In the genomic region with DNA sequence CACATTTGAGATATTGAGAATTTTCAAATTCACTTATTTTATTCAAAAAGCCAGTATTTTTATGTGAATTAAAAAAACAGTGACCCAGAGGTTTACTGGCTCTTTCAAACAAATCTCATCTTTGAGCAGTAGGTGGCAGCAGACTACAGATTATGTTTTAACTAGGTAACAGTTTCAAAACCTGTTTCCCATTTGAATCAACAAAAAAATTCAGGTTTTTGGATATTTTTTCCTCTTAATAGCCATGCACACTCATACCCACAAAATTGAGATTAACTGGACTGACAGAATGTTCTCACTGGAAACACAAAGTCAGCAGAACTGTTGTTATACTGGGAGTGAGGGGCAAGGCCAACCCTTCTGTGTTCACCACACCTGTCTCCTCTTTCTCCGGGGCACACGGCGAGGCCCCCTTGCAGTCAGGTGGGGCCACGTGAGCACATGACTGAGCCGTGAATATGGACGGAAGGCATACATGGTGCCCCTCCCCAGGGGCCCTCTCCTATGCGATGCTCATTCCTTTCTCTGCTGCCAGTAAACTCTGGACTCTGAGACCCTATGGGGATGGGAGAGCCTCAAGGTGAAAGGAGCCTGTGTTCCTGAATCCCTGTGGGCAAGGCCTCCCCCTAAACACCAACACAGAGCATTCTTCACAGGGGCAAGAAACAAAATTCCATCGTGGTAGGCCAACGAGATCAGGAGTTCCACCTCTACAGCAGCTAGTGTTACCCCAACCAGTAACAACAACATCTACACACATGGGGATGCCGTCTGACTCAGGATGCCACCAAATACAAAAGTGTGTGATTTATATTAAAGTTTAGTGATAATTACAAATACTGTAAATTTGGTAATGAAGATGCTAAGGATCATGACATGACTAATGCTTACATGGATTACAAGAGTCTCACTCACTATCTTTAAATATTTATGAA, we compare ENCODE assay signal across 8 cellular contexts.
DNase-seq lines count a peak whose midpoint lies in the region; ATAC-seq and TF ChIP-seq lines count a peak whose summit lies in the region.

No MANE protein-coding gene starts in this region.

- H3K4me1 ChIP-seq in osteoblast (ENCODE audit: insufficient read depth, low read length) = peaks cover 25% of the 10 kb centered on the region

- H3K27me3 ChIP-seq in osteoblast (ENCODE audit: insufficient read depth, low read length) = no peaks in the 10 kb centered on the region

- peaks cover 70% of the 10 kb centered on the region for H3K36me3 Mint-ChIP-seq in activated CD4-positive, alpha-beta T cell treated with anti-CD3 and anti-CD28 coated beads, Interleukin-2, amount 10 ng/mL, durations not matched to agents 7 days and 5 days (ENCODE audit: low read depth)

- TF ChIP-seq CTCF in fibroblast of pulmonary artery (IDR thresholded peaks at IDR 0.05; ENCODE audit: low read length, missing control alignments) (peak; percentile 69), osteoblast (IDR thresholded peaks at IDR 0.05; ENCODE audit: extremely low read depth, low read depth, low read length) (peak; percentile 74)

- H3K4me3 ChIP-seq in fibroblast of pulmonary artery (replicated peaks; ENCODE audit: low read depth, low read length) (no peak overlapping the region), osteoblast (ENCODE audit: insufficient read depth, low read length) (no peak overlapping the region)

- H3K4me2 ChIP-seq in osteoblast (ENCODE audit: insufficient read depth, low read length) = peak overlapping the region; percentile 62

- H4K20me1 ChIP-seq in osteoblast (ENCODE audit: insufficient read depth, low read length) = no peaks in the 10 kb centered on the region

- no peaks in the 10 kb centered on the region for H3K9me3 Mint-ChIP-seq in activated CD4-positive, alpha-beta T cell treated with anti-CD3 and anti-CD28 coated beads, Interleukin-2, amount 10 ng/mL, durations not matched to agents 7 days and 5 days

- H3K27me3 Mint-ChIP-seq in activated CD4-positive, alpha-beta T cell treated with anti-CD3 and anti-CD28 coated beads, Interleukin-2, amount 10 ng/mL, durations not matched to agents 7 days and 5 days = no peaks in the 10 kb centered on the region

- H3K27ac Mint-ChIP-seq in activated CD4-positive, alpha-beta T cell treated with anti-CD3 and anti-CD28 coated beads, Interleukin-2, amount 10 ng/mL, durations not matched to agents 7 days and 5 days = peak overlapping the region; percentile 76

- peaks cover 36% of the 10 kb centered on the region for H3K4me1 Mint-ChIP-seq in activated CD4-positive, alpha-beta T cell treated with anti-CD3 and anti-CD28 coated beads, Interleukin-2, amount 10 ng/mL, durations not matched to agents 7 days and 5 days

- no peak overlapping the region for H2AFZ ChIP-seq in osteoblast (ENCODE audit: low read length)

- no peaks in the 10 kb centered on the region for H3K79me2 ChIP-seq in osteoblast (ENCODE audit: insufficient read depth, low read length)

- ATAC-seq in GM21723 (IDR thresholded peaks at IDR 0.05; ENCODE audit: unreplicated experiment) (peak; percentile 62), HG03039 (IDR thresholded peaks at IDR 0.05; ENCODE audit: unreplicated experiment) (no peak), HG02973 (IDR thresholded peaks at IDR 0.05; ENCODE audit: unreplicated experiment) (no peak)

- POLR2A ChIA-PET in activated CD4-positive, alpha-beta T cell treated with anti-CD3 and anti-CD28 coated beads, Interleukin-2, amount 10 ng/mL, durations not matched to agents 7 days and 5 days (lab: Charles Lee) = no interaction called here

- no peak overlapping the region for H3K4me3 Mint-ChIP-seq in activated CD4-positive, alpha-beta T cell treated with anti-CD3 and anti-CD28 coated beads, Interleukin-2, amount 10 ng/mL, durations not matched to agents 7 days and 5 days

- no peaks in the 10 kb centered on the region for H3K9me3 ChIP-seq in osteoblast (ENCODE audit: low read depth, low read length)

- CTCF ChIA-PET in activated CD4-positive, alpha-beta T cell treated with anti-CD3 and anti-CD28 coated beads, Interleukin-2, amount 10 ng/mL, durations not matched to agents 7 days and 5 days (lab: Charles Lee) = interaction anchor here (0.9 to 1.6 kb wide), 6 partner anchors 25 to 313 kb away, joined by 3 to 5 read pairs (median 4); no protein-coding TSS in a partner anchor

- H3K27ac ChIP-seq in osteoblast (ENCODE audit: low read depth, low read length) = peak overlapping the region; percentile 30

- DNase-seq in COR-L47 (lab: John Stamatoyannopoulos, UW) = peak; percentile 72
- peak; percentile 66 for DNase-seq in NCI-H2171 treated with DMSO at 0.1 percent for 48 hours (lab: John Stamatoyannopoulos, UW)
- DNase-seq in activated CD4-positive, alpha-beta T cell treated with anti-CD3 and anti-CD28 coated beads, Interleukin-2, amount 10 ng/mL, durations not matched to agents 7 days and 5 days = peak; percentile 76
- peak; percentile 83 for DNase-seq in fibroblast of pulmonary artery (ENCODE audit: low read depth)
- DNase-seq in osteoblast (ENCODE audit: insufficient read length, low spot score, missing footprints) = no peak

- H3K36me3 ChIP-seq in osteoblast (ENCODE audit: insufficient read depth, low read length) = peaks cover 61% of the 10 kb centered on the region
